ENCODE assay signal across 8 cellular contexts in the genomic region with DNA sequence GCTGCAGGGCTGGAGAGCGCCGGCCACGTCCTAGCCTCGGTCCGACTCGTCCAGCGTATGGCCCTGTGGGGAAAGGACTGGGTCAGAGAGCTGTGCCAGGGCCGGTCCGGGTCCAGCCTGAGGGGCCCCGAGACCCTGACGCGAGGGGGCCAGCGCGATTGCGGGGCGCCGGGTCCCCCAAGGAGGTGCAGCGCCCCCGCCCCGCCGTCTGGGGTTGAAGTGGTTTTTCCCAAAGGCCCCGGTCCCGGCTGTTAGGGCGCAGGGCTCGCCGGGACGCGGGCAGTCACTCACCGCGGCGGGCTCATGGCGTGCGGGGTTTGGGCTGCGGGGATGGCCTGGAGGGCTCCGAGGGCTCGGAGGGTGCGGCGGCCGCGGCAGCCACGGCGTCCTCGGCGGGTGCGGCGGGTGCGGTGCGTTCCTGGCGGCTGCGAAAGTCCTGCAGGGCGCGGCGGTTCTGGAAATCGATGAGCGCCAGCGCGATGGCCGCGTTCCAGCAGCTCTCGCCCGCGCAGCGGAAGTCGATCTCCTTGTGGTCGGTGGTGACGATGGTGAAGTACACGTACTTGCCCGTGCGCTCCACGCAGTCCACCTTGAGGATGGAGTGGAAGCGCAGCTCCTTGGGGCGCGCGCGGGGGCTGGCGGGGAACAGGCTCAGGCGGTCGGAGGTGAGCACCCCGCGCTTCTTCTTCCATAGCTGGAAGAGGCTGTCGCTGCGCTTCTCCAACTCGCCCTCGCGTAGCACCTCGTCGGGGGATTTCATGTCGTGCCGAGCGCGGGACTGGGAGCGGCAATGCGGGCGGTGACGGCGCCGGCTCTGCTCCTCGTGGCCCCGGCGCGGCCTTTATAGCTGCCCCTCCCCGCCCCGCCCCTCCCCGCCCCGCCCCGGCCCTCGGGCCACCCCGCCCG. TPM values are rescaled to one million over a fixed set of nuclear protein-coding genes. Genes with fewer than 3 reads are reported as not detected.
DNase-seq lines count a peak whose midpoint lies in the region; ATAC-seq lines count a peak whose summit lies in the region.

A gene with protein sequence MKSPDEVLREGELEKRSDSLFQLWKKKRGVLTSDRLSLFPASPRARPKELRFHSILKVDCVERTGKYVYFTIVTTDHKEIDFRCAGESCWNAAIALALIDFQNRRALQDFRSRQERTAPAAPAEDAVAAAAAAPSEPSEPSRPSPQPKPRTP (minus strand): TSS at position 816 of the 906 bp plus-strand sequence. CDS start 56 bp downstream, at position 760.

- H3K9me3 Mint-ChIP-seq in activated CD4-positive, alpha-beta T cell treated with anti-CD3 and anti-CD28 coated beads, Interleukin-2, amount 10 ng/mL, durations not matched to agents 24 days and 14 days = no peaks in the 10 kb centered on the region
- H3K9me3 Mint-ChIP-seq in memory B cell = no peaks in the 10 kb centered on the region
- H3K9me3 Mint-ChIP-seq in stimulated activated memory B cell treated with anti-CD40 and anti-IgM and Interleukin-4, amounts not matched to agents 10 μg/mL and 1 μg/mL and 100 μg/mL, for 72 hours = no peaks in the 10 kb centered on the region

- H3K9me3 ChIP-seq in effector memory CD4-positive, alpha-beta T cell (ENCODE audit: control insufficient read depth, low read length) = no peaks in the 10 kb centered on the region

- peaks cover 36% of the 10 kb centered on the region for H3K4me1 ChIP-seq in effector memory CD4-positive, alpha-beta T cell (ENCODE audit: control insufficient read depth, insufficient read depth, low read length, poor library complexity, severe bottlenecking)

- H3K27ac ChIP-seq in effector memory CD4-positive, alpha-beta T cell (ENCODE audit: insufficient read depth, low read length, poor library complexity, severe bottlenecking) = peak within 1 kb of the TSS; percentile 15

- peak; percentile 51 for ATAC-seq in memory B cell (ENCODE audit: low read depth)
- peak; percentile 11 for ATAC-seq in stimulated activated memory B cell treated with anti-CD40 and anti-IgM and Interleukin-4, amounts not matched to agents 10 μg/mL and 1 μg/mL and 100 μg/mL, for 72 hours
- ATAC-seq in GM19324 (IDR thresholded peaks at IDR 0.05; ENCODE audit: low FRiP score, unreplicated experiment) = no peak

- H3K27me3 ChIP-seq in effector memory CD4-positive, alpha-beta T cell (replicated peaks; ENCODE audit: control insufficient read depth, insufficient read depth, low read length, poor library complexity, severe bottlenecking) = no peaks in the 10 kb centered on the region

- H3K4me3 ChIP-seq in effector memory CD4-positive, alpha-beta T cell (ENCODE audit: insufficient read depth, low read depth, low read length, poor library complexity, severe bottlenecking) = peak within 1 kb of the TSS; percentile 67

- peak within 1 kb of the TSS; percentile 92 for H3K27ac Mint-ChIP-seq in activated CD4-positive, alpha-beta T cell treated with anti-CD3 and anti-CD28 coated beads, Interleukin-2, amount 10 ng/mL, durations not matched to agents 24 days and 14 days
- H3K27ac Mint-ChIP-seq in memory B cell = no peak within 1 kb of the TSS
- peak within 1 kb of the TSS; percentile 80 for H3K27ac Mint-ChIP-seq in stimulated activated memory B cell treated with anti-CD40 and anti-IgM and Interleukin-4, amounts not matched to agents 10 μg/mL and 1 μg/mL and 100 μg/mL, for 72 hours

- DNase-seq in DMS153 treated with DMSO at 0.1 percent for 48 hours (lab: John Stamatoyannopoulos, UW; ENCODE audit: unreplicated experiment) (peak; percentile 30), NCI-H1092 (lab: John Stamatoyannopoulos, UW) (peak; percentile 31), memory B cell (ENCODE audit: low spot score in 2 of 2) (peak in 1 of 2 donors; percentile 22), cerebellum (ENCODE audit: low spot score) (no peak)
- peak; percentile 90 for DNase-seq in activated CD4-positive, alpha-beta T cell treated with anti-CD3 and anti-CD28 coated beads, Interleukin-2, amount 10 ng/mL, durations not matched to agents 24 days and 14 days
- DNase-seq in effector memory CD4-positive, alpha-beta T cell = peak; percentile 40 to 50 (median 46)

- H3K4me1 Mint-ChIP-seq in activated CD4-positive, alpha-beta T cell treated with anti-CD3 and anti-CD28 coated beads, Interleukin-2, amount 10 ng/mL, durations not matched to agents 24 days and 14 days = peaks cover 27% of the 10 kb centered on the region
- H3K4me1 Mint-ChIP-seq in memory B cell = peaks cover 11% of the 10 kb centered on the region
- peaks cover 30% of the 10 kb centered on the region for H3K4me1 Mint-ChIP-seq in stimulated activated memory B cell treated with anti-CD40 and anti-IgM and Interleukin-4, amounts not matched to agents 10 μg/mL and 1 μg/mL and 100 μg/mL, for 72 hours

- peaks cover 18% of the 10 kb centered on the region for H3K27me3 Mint-ChIP-seq in activated CD4-positive, alpha-beta T cell treated with anti-CD3 and anti-CD28 coated beads, Interleukin-2, amount 10 ng/mL, durations not matched to agents 24 days and 14 days
- H3K27me3 Mint-ChIP-seq in memory B cell = peaks cover 8% of the 10 kb centered on the region
- H3K27me3 Mint-ChIP-seq in stimulated activated memory B cell treated with anti-CD40 and anti-IgM and Interleukin-4, amounts not matched to agents 10 μg/mL and 1 μg/mL and 100 μg/mL, for 72 hours = peaks cover 59% of the 10 kb centered on the region

- intact Hi-C loops in activated CD4-positive, alpha-beta T cell treated with anti-CD3 and anti-CD28 coated beads, Interleukin-2, amount 10 ng/mL, durations not matched to agents 24 days and 14 days (cut with micrococcal nuclease) = loop anchor here (1.0 kb wide), 1 partner anchor 31 kb away; no protein-coding TSS in a partner anchor

- H3K36me3 ChIP-seq in effector memory CD4-positive, alpha-beta T cell (ENCODE audit: control insufficient read depth, insufficient read depth, low read length) = no peaks in the 10 kb centered on the region

- H3K4me3 Mint-ChIP-seq in activated CD4-positive, alpha-beta T cell treated with anti-CD3 and anti-CD28 coated beads, Interleukin-2, amount 10 ng/mL, durations not matched to agents 24 days and 14 days = peak within 1 kb of the TSS; percentile 92
- peak within 1 kb of the TSS; percentile 81 for H3K4me3 Mint-ChIP-seq in memory B cell
- H3K4me3 Mint-ChIP-seq in stimulated activated memory B cell treated with anti-CD40 and anti-IgM and Interleukin-4, amounts not matched to agents 10 μg/mL and 1 μg/mL and 100 μg/mL, for 72 hours = peak within 1 kb of the TSS; percentile 76

- H3K36me3 Mint-ChIP-seq in activated CD4-positive, alpha-beta T cell treated with anti-CD3 and anti-CD28 coated beads, Interleukin-2, amount 10 ng/mL, durations not matched to agents 24 days and 14 days (ENCODE audit: low read depth) = peaks cover 3% of the 10 kb centered on the region
- H3K36me3 Mint-ChIP-seq in memory B cell = no peaks in the 10 kb centered on the region
- no peaks in the 10 kb centered on the region for H3K36me3 Mint-ChIP-seq in stimulated activated memory B cell treated with anti-CD40 and anti-IgM and Interleukin-4, amounts not matched to agents 10 μg/mL and 1 μg/mL and 100 μg/mL, for 72 hours

RNA-seq across cellular contexts. Expression of the gene that starts here (rescaled TPM):
- total RNA-seq in activated CD4-positive, alpha-beta T cell treated with anti-CD3 and anti-CD28 coated beads, Interleukin-2, amount 10 ng/mL, durations not matched to agents 24 days and 14 days = 25.5 and 26.7 TPM in 2 replicates
- not detected for total RNA-seq in cerebellum

Comparison
In these comparisons a context has a peak if more than half of its experiments do, and no peak if none do; other contexts are left out.
1. RNA of the gene that starts here (total RNA-seq): 25.5 to 26.7 TPM in activated CD4-positive, alpha-beta T cell treated with anti-CD3 and anti-CD28 coated beads, Interleukin-2, amount 10 ng/mL, durations not matched to agents 24 days and 14 days; not detected in cerebellum (single experiment); every median in the first group is over 10 times any median in the second.
2. Peak in every context shown above with its lines, with median percentiles within 50 percentile points of each other: H3K4me3 Mint-ChIP-seq.